In the genomic region with DNA sequence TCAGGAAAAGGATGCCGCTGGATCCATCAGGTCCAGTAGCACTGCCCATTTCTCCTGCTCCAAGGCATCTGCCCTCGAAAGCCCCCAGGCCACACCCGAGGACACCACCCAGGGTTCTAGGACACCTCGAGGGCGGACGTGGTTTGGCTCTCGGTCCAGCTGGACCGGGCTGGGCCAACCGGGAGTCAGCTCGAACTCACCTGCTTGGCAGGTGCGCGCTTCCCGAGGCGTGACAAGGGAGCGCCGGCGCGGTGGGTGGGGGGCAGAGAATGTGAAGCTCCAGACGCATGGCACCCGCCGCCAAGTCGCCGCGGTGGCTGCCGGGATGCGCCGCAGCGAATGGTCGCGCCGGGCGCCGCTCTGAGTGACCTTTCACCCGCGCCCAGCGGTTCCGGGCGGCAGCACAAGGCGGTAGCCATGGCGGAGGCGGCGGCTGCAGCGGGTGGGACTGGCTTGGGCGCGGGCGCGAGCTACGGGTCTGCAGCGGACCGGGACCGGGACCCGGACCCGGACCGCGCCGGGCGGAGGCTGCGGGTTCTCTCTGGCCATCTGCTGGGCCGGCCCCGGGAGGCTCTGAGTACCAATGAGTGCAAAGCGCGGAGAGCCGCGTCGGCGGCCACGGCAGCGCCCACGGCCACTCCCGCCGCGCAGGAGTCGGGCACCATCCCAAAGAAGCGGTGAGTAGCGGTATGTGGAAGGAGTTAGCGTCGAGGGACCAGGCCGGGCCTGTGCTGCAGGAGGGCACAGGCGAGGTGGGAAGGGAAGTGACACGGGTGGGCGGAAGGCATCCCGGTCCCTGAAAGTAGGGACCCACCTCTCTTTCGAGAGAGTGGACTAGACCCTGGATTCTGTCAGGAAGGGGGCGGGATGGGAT, we compare ENCODE assay signal across 8 cellular contexts. TPM values are rescaled to one million over a fixed set of nuclear protein-coding genes. Genes with fewer than 3 reads are reported as not detected.
DNase-seq lines count a peak whose midpoint lies in the region; ATAC-seq and TF ChIP-seq lines count a peak whose summit lies in the region.

A gene (plus strand): TSS at position 401 of the 874 bp plus-strand sequence. CDS start 17 bp downstream, at position 418.

- ATAC-seq in GM21526 (IDR thresholded peaks at IDR 0.05; ENCODE audit: low FRiP score, unreplicated experiment), result peak; percentile 88

- no peaks in the 10 kb centered on the region for H3K9me3 ChIP-seq in stomach smooth muscle (ENCODE audit: control insufficient read depth in 2 of 2, low read length in 2 of 2)

- peaks cover 63% of the 10 kb centered on the region for H3K4me1 Mint-ChIP-seq in activated T-helper 2 cell treated with anti-CD3 and anti-CD28 coated beads, Interferon-gamma antibody, Interleukin-2, Interleukin-4, amounts not matched to agents 10 μg/mL and 5 μg/mL and 100 μg/mL, durations not matched to agents 14 hours and 24 hours and 36 hours (ENCODE audit: low read depth)
- peaks cover 35% of the 10 kb centered on the region for H3K4me1 Mint-ChIP-seq in neural crest cell

- H3K4me3 Mint-ChIP-seq in activated T-helper 2 cell treated with anti-CD3 and anti-CD28 coated beads, Interferon-gamma antibody, Interleukin-2, Interleukin-4, amounts not matched to agents 10 μg/mL and 5 μg/mL and 100 μg/mL, durations not matched to agents 14 hours and 24 hours and 36 hours (ENCODE audit: low read depth), result peak within 1 kb of the TSS; percentile 96
- peak within 1 kb of the TSS; percentile 97 for H3K4me3 Mint-ChIP-seq in neural crest cell

- no peaks in the 10 kb centered on the region for H3K9me3 Mint-ChIP-seq in activated T-helper 2 cell treated with anti-CD3 and anti-CD28 coated beads, Interferon-gamma antibody, Interleukin-2, Interleukin-4, amounts not matched to agents 10 μg/mL and 5 μg/mL and 100 μg/mL, durations not matched to agents 14 hours and 24 hours and 36 hours
- H3K9me3 Mint-ChIP-seq in neural crest cell, result no peaks in the 10 kb centered on the region

- H3K9ac ChIP-seq in stomach smooth muscle (ENCODE audit: low read length in 2 of 2), result peak within 1 kb of the TSS; percentile 74 to 87

- DNase-seq in DMS153 treated with DMSO at 0.1 percent for 48 hours (lab: John Stamatoyannopoulos, UW; ENCODE audit: unreplicated experiment), result peak; percentile 66
- DNase-seq in HuH-7 (ENCODE audit: low spot score), result peak; percentile 79
- DNase-seq in RKO (ENCODE audit: low spot score), result peak; percentile 83
- DNase-seq in activated T-helper 2 cell treated with anti-CD3 and anti-CD28 coated beads, Interferon-gamma antibody, Interleukin-2, Interleukin-4, amounts not matched to agents 10 μg/mL and 5 μg/mL and 100 μg/mL, durations not matched to agents 14 hours and 24 hours and 36 hours (ENCODE audit: low spot score), result peak; percentile 79
- peak; percentile 51 for DNase-seq in fibroblast of villous mesenchyme (ENCODE audit: low read depth)
- DNase-seq in neural crest cell (ENCODE audit: low read depth, low spot score), result peak; percentile 62

- peak within 1 kb of the TSS; percentile 94 for H3K27ac Mint-ChIP-seq in activated T-helper 2 cell treated with anti-CD3 and anti-CD28 coated beads, Interferon-gamma antibody, Interleukin-2, Interleukin-4, amounts not matched to agents 10 μg/mL and 5 μg/mL and 100 μg/mL, durations not matched to agents 14 hours and 24 hours and 36 hours
- peak within 1 kb of the TSS; percentile 92 for H3K27ac Mint-ChIP-seq in neural crest cell (ENCODE audit: unreplicated experiment)

- H3K36me3 Mint-ChIP-seq in activated T-helper 2 cell treated with anti-CD3 and anti-CD28 coated beads, Interferon-gamma antibody, Interleukin-2, Interleukin-4, amounts not matched to agents 10 μg/mL and 5 μg/mL and 100 μg/mL, durations not matched to agents 14 hours and 24 hours and 36 hours (ENCODE audit: low read depth), result peaks cover 56% of the 10 kb centered on the region
- H3K36me3 Mint-ChIP-seq in neural crest cell (ENCODE audit: low read depth), result peaks cover 3% of the 10 kb centered on the region

- H3K36me3 ChIP-seq in stomach smooth muscle (ENCODE audit: control insufficient read depth in 2 of 2, insufficient read depth in 2 of 2, low read length in 2 of 2), result no peaks in the 10 kb centered on the region

- no peaks in the 10 kb centered on the region for H3K27me3 Mint-ChIP-seq in activated T-helper 2 cell treated with anti-CD3 and anti-CD28 coated beads, Interferon-gamma antibody, Interleukin-2, Interleukin-4, amounts not matched to agents 10 μg/mL and 5 μg/mL and 100 μg/mL, durations not matched to agents 14 hours and 24 hours and 36 hours (ENCODE audit: low read depth)
- no peaks in the 10 kb centered on the region for H3K27me3 Mint-ChIP-seq in neural crest cell (ENCODE audit: low read depth)

- no peaks in the 10 kb centered on the region for H3K27me3 ChIP-seq in stomach smooth muscle (ENCODE audit: control insufficient read depth in 1 of 2, insufficient read depth in 2 of 2, low read length in 2 of 2)

- intact Hi-C loops in activated T-helper 2 cell treated with anti-CD3 and anti-CD28 coated beads, Interferon-gamma antibody, Interleukin-2, Interleukin-4, amounts not matched to agents 10 μg/mL and 5 μg/mL and 100 μg/mL, durations not matched to agents 14 hours and 24 hours and 36 hours (cut with micrococcal nuclease), result loop anchor here (1.0 to 10.0 kb wide), 5 partner anchors 57 to 225 kb away; a partner anchor contains a TSS

- no peak within 1 kb of the TSS for H3K27ac ChIP-seq in stomach smooth muscle (ENCODE audit: low read length)

- TF ChIP-seq CTCF in fibroblast of villous mesenchyme (IDR thresholded peaks at IDR 0.05; ENCODE audit: insufficient read depth, low read depth, low read length) (peak; percentile 6), neural crest cell (conservative IDR thresholded peaks at IDR 0.05) (peak; percentile 39)

- no peaks in the 10 kb centered on the region for H3K4me1 ChIP-seq in stomach smooth muscle (ENCODE audit: control insufficient read depth, insufficient read depth, low read length)

- H3K4me3 ChIP-seq in fibroblast of villous mesenchyme (ENCODE audit: low read depth, low read length) (peak within 1 kb of the TSS; percentile 70), stomach smooth muscle (ENCODE audit: low read length in 2 of 2) (peak within 1 kb of the TSS; percentile 86 to 93)

RNA-seq across cellular contexts. Expression of the gene that starts here (rescaled TPM):
- total RNA-seq in activated T-helper 2 cell treated with anti-CD3 and anti-CD28 coated beads, Interferon-gamma antibody, Interleukin-2, Interleukin-4, amounts not matched to agents 10 μg/mL and 5 μg/mL and 100 μg/mL, durations not matched to agents 14 hours and 24 hours and 36 hours, result 70.4 and 74.4 TPM in 2 replicates
- 36.7 and 46.2 TPM in 2 replicates for total RNA-seq in fibroblast of villous mesenchyme
- 49.3 and 51.5 TPM in 2 replicates for total RNA-seq in neural crest cell
